11 cellular contexts compared by ENCODE assay signal in the genomic region with DNA sequence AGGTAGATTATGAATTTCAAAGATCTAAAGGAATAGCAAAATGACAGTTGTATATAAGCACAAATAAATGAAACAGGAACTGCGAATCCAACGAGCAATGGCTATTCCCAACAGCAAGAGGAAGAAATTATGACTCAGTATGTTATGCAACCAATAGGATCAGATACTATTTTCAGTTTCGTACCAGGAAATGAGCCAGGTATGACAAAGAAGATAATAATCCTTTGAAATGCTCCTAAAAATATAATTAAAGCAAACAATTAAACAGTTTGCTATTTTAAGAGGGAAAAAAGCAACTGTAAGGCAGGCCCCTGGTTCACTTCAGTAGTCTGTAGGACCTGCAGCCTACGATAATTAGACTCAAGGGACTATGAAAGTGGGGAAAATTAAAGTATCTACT. TPM values are rescaled to one million over a fixed set of nuclear protein-coding genes. Genes with fewer than 3 reads are reported as not detected.
DNase-seq lines count a peak whose midpoint lies in the region; ATAC-seq, FAIRE-seq and TF ChIP-seq lines count a peak whose summit lies in the region.
"Had no signal": no experiment of that assay in that cellular context is flagged by ENCODE, and none has a peak within 500 bp of the region (broad histone marks: within the 10 kb centered on the region; RNA-seq: fewer than 3 reads in every experiment).

No MANE protein-coding gene starts in this region.

- FAIRE-seq in bronchial epithelial cell (lab: Jason Lieb, UNC): no peak

- no peak for TF ChIP-seq POLR2A in right lobe of liver (IDR thresholded peaks at IDR 0.05)

- H3K9me3 Mint-ChIP-seq in stimulated activated effector memory CD8-positive, alpha-beta T cell treated with anti-CD3 and anti-CD28 coated beads, Interleukin-12 subunit alpha, Interleukin-12 subunit beta, amount 100 ng/mL, for 72 hours: no peaks in the 10 kb centered on the region
- H3K9me3 Mint-ChIP-seq: CD4-positive, CD25-positive, alpha-beta regulatory T cell had no signal

- peak overlapping the region in 1 of 3 donors; percentile 53 for H3K27ac ChIP-seq in right lobe of liver
- H3K27ac ChIP-seq: cardiac muscle cell had no signal

- peak; percentile 19 for DNase-seq in 8988T
- peak; percentile 56 to 62 for DNase-seq in Kasumi-1 (lab: John Stamatoyannopoulos, UW)
- DNase-seq in bronchial epithelial cell (ENCODE audit: low read depth): peak; percentile 91
- no peak for DNase-seq in right lobe of liver
- no peak for DNase-seq in iPS-NIHi11 (ENCODE audit: low spot score)
- DNase-seq in stimulated activated effector memory CD8-positive, alpha-beta T cell treated with anti-CD3 and anti-CD28 coated beads, Interleukin-12 subunit alpha, Interleukin-12 subunit beta, amount 100 ng/mL, for 72 hours (ENCODE audit: low spot score in 2 of 2): no peak
- no peak for DNase-seq in DMS153 (lab: John Stamatoyannopoulos, UW)
- DNase-seq: CD4-positive, CD25-positive, alpha-beta regulatory T cell; stimulated activated CD4-positive, alpha-beta T cell treated with anti-CD3 and anti-CD28 coated beads, Interleukin-4, amount 100 ng/mL, for 1 hour had no signal

- no peak overlapping the region for H3K27ac Mint-ChIP-seq in stimulated activated effector memory CD8-positive, alpha-beta T cell treated with anti-CD3 and anti-CD28 coated beads, Interleukin-12 subunit alpha, Interleukin-12 subunit beta, amount 100 ng/mL, for 72 hours

- 47% methylated on average over 4 of the region's 4 CpGs for WGBS in right lobe of liver (ENCODE audit: insufficient coverage, low coverage, low lambda C conversion rate, missing lambda C conversion rate)

- H3K4me1 Mint-ChIP-seq in stimulated activated effector memory CD8-positive, alpha-beta T cell treated with anti-CD3 and anti-CD28 coated beads, Interleukin-12 subunit alpha, Interleukin-12 subunit beta, amount 100 ng/mL, for 72 hours: peaks cover 24% of the 10 kb centered on the region

- H3K9me3 ChIP-seq in right lobe of liver: no peaks in the 10 kb centered on the region

- intact Hi-C loops in right lobe of liver (cut with DNase I): no loop called here

- peak in 3 of 4 donors; percentile 45 to 85 (median 61) for ATAC-seq in right lobe of liver
- ATAC-seq in stimulated activated effector memory CD8-positive, alpha-beta T cell treated with anti-CD3 and anti-CD28 coated beads, Interleukin-12 subunit alpha, Interleukin-12 subunit beta, amount 100 ng/mL, for 72 hours: no peak
- ATAC-seq in HG03565 (IDR thresholded peaks at IDR 0.05; ENCODE audit: unreplicated experiment): no peak

- H3K36me3 Mint-ChIP-seq in stimulated activated effector memory CD8-positive, alpha-beta T cell treated with anti-CD3 and anti-CD28 coated beads, Interleukin-12 subunit alpha, Interleukin-12 subunit beta, amount 100 ng/mL, for 72 hours: peaks cover 75% of the 10 kb centered on the region

- H3K36me3 ChIP-seq in bronchial epithelial cell (ENCODE audit: control insufficient read depth, insufficient read depth, low read length): no peaks in the 10 kb centered on the region
- no peaks in the 10 kb centered on the region for H3K36me3 ChIP-seq in right lobe of liver
- H3K36me3 ChIP-seq: cardiac muscle cell had no signal

- no peak for TF ChIP-seq CTCF in bronchial epithelial cell (IDR thresholded peaks at IDR 0.05; ENCODE audit: insufficient read depth, low read length, severe bottlenecking)
- TF ChIP-seq CTCF in right lobe of liver (IDR thresholded peaks at IDR 0.05): no peak

- peaks cover 0 to 3% (median 0%) of the 10 kb centered on the region in 4 donors for H3K4me1 ChIP-seq in right lobe of liver

- H3K4me3 ChIP-seq in bronchial epithelial cell (ENCODE audit: low read depth, low read length): no peak overlapping the region
- H3K4me3 ChIP-seq in right lobe of liver: no peak overlapping the region
- H3K4me3 ChIP-seq: cardiac muscle cell had no signal

- no peak overlapping the region for H3K4me3 Mint-ChIP-seq in stimulated activated effector memory CD8-positive, alpha-beta T cell treated with anti-CD3 and anti-CD28 coated beads, Interleukin-12 subunit alpha, Interleukin-12 subunit beta, amount 100 ng/mL, for 72 hours
- H3K4me3 Mint-ChIP-seq: CD4-positive, CD25-positive, alpha-beta regulatory T cell had no signal

- no peaks in the 10 kb centered on the region for H3K27me3 ChIP-seq in bronchial epithelial cell (ENCODE audit: control insufficient read depth, insufficient read depth, low read length)
- H3K27me3 ChIP-seq in right lobe of liver: no peaks in the 10 kb centered on the region
- H3K27me3 ChIP-seq: cardiac muscle cell had no signal

RNA-seq across cellular contexts. Expression of a gene that starts 58.9 kb away (rescaled TPM):
- total RNA-seq in bronchial epithelial cell: 16.3 and 16.8 TPM in 2 replicates
- 10 to 100 TPM; 12.0 to 22.4 (median 18.4) TPM for total RNA-seq in right lobe of liver

Comparison
In these comparisons a context has a peak if more than half of its experiments do, and no peak if none do; other contexts are left out.
1. DNase-seq: peak in 8988T (single experiment), Kasumi-1 (2 of 2) and bronchial epithelial cell (single experiment); none in right lobe of liver (0 of 3), iPS-NIHi11 (single experiment), stimulated activated effector memory CD8-positive, alpha-beta T cell treated with anti-CD3 and anti-CD28 coated beads, Interleukin-12 subunit alpha, Interleukin-12 subunit beta, amount 100 ng/mL, for 72 hours (0 of 2) and DMS153 (single experiment).
2. ATAC-seq: peak in right lobe of liver (3 of 4); none in stimulated activated effector memory CD8-positive, alpha-beta T cell treated with anti-CD3 and anti-CD28 coated beads, Interleukin-12 subunit alpha, Interleukin-12 subunit beta, amount 100 ng/mL, for 72 hours (single experiment) and HG03565 (single experiment).